ENCODE assay signal across 8 cellular contexts in the genomic region with DNA sequence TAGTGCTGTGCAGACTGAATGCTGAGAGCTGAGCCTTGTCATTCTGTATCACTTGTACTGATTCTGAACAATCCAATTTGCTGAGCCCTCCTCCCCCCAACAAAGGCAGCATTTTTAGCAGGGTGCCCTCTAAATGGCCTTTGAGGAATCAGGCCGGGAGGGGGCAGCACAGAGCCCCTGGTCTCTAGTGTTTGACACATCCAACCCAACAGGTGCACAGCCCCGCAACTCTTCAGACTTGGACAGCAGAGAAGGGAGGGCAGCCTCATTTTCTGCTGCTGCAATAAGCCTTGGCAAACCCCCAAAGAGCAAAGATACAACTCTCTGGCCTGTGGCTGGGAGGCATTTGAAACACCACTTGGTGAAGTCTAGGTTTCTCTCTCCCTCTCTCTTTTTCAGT. TPM values are rescaled to one million over a fixed set of nuclear protein-coding genes. Genes with fewer than 3 reads are reported as not detected.
DNase-seq lines count a peak whose midpoint lies in the region; ATAC-seq and TF ChIP-seq lines count a peak whose summit lies in the region.

No MANE protein-coding gene starts in this region.

- CTCF ChIA-PET in Calu3 (lab: Charles Lee), result interaction anchor here (0.6 kb wide), 2 partner anchors 41 to 46 kb away, joined by 4 to 6 read pairs; no protein-coding TSS in a partner anchor

- ATAC-seq in GM21526 (IDR thresholded peaks at IDR 0.05; ENCODE audit: low FRiP score, unreplicated experiment) (peak; percentile 90), gastroesophageal sphincter (no peak)

- H3K9me3 ChIP-seq in right atrium auricular region, result no peaks in the 10 kb centered on the region
- no peaks in the 10 kb centered on the region for H3K9me3 ChIP-seq in gastroesophageal sphincter

- H3K36me3 ChIP-seq in right atrium auricular region (no peaks in the 10 kb centered on the region), gastroesophageal sphincter (no peaks in the 10 kb centered on the region)

- no peaks in the 10 kb centered on the region for H3K36me3 Mint-ChIP-seq in Calu3 (ENCODE audit: insufficient read depth, unreplicated experiment)
- H3K36me3 Mint-ChIP-seq in activated T-helper 1 cell treated with anti-CD3 and anti-CD28 coated beads, Interleukin-12 subunit alpha, Interleukin-12 subunit beta, Interleukin-2, Interleukin-4 antibody, amounts not matched to agents 30 ng/mL and 10 ng/mL and 1 ng/mL, durations not matched to agents 14 hours and 24 hours and 36 hours (ENCODE audit: low read depth), result no peaks in the 10 kb centered on the region

- WGBS in gastroesophageal sphincter (ENCODE audit: low coverage in 1 of 2), 2 donors, result no CpG with 5 or more reads among the region's 2 CpGs

- H3K27me3 Mint-ChIP-seq in Calu3 (ENCODE audit: unreplicated experiment), result peaks cover 44% of the 10 kb centered on the region
- H3K27me3 Mint-ChIP-seq in activated T-helper 1 cell treated with anti-CD3 and anti-CD28 coated beads, Interleukin-12 subunit alpha, Interleukin-12 subunit beta, Interleukin-2, Interleukin-4 antibody, amounts not matched to agents 30 ng/mL and 10 ng/mL and 1 ng/mL, durations not matched to agents 14 hours and 24 hours and 36 hours (ENCODE audit: insufficient read depth), result peaks cover 3% of the 10 kb centered on the region

- intact Hi-C loops in Calu3 (cut with micrococcal nuclease; ENCODE audit: unreplicated experiment), result no loop called here
- intact Hi-C loops in activated T-helper 1 cell treated with anti-CD3 and anti-CD28 coated beads, Interleukin-12 subunit alpha, Interleukin-12 subunit beta, Interleukin-2, Interleukin-4 antibody, amounts not matched to agents 30 ng/mL and 10 ng/mL and 1 ng/mL, durations not matched to agents 14 hours and 24 hours and 36 hours (cut with micrococcal nuclease), result loop anchor here (1.0 kb wide), 1 partner anchor 110 kb away; no protein-coding TSS in a partner anchor

- TF ChIP-seq POLR2A in gastroesophageal sphincter (IDR thresholded peaks at IDR 0.05), result no peak

- H3K4me1 ChIP-seq in right atrium auricular region (peaks cover 0 to 7% of the 10 kb centered on the region in 2 donors), gastroesophageal sphincter (no peaks in the 10 kb centered on the region)

- H3K4me3 Mint-ChIP-seq in Calu3 (ENCODE audit: low read depth, unreplicated experiment), result no peak overlapping the region
- no peak overlapping the region for H3K4me3 Mint-ChIP-seq in activated T-helper 1 cell treated with anti-CD3 and anti-CD28 coated beads, Interleukin-12 subunit alpha, Interleukin-12 subunit beta, Interleukin-2, Interleukin-4 antibody, amounts not matched to agents 30 ng/mL and 10 ng/mL and 1 ng/mL, durations not matched to agents 14 hours and 24 hours and 36 hours

- H3K9me3 Mint-ChIP-seq in Calu3 (ENCODE audit: low read depth, unreplicated experiment), result no peaks in the 10 kb centered on the region
- H3K9me3 Mint-ChIP-seq in activated T-helper 1 cell treated with anti-CD3 and anti-CD28 coated beads, Interleukin-12 subunit alpha, Interleukin-12 subunit beta, Interleukin-2, Interleukin-4 antibody, amounts not matched to agents 30 ng/mL and 10 ng/mL and 1 ng/mL, durations not matched to agents 14 hours and 24 hours and 36 hours, result no peaks in the 10 kb centered on the region

- H3K4me1 Mint-ChIP-seq in Calu3 (ENCODE audit: low read depth, unreplicated experiment), result no peaks in the 10 kb centered on the region
- no peaks in the 10 kb centered on the region for H3K4me1 Mint-ChIP-seq in activated T-helper 1 cell treated with anti-CD3 and anti-CD28 coated beads, Interleukin-12 subunit alpha, Interleukin-12 subunit beta, Interleukin-2, Interleukin-4 antibody, amounts not matched to agents 30 ng/mL and 10 ng/mL and 1 ng/mL, durations not matched to agents 14 hours and 24 hours and 36 hours (ENCODE audit: low read depth)

- TF ChIP-seq EP300 in gastroesophageal sphincter (IDR thresholded peaks at IDR 0.05), result no peak

- no peak overlapping the region for H3K4me3 ChIP-seq in right atrium auricular region
- no peak overlapping the region for H3K4me3 ChIP-seq in gastroesophageal sphincter

- peak; percentile 63 for DNase-seq in Calu3
- DNase-seq in NCI-H748 treated with DMSO at 0.1 percent for 48 hours (lab: John Stamatoyannopoulos, UW), result peak; percentile 2
- peak; percentile 14 for DNase-seq in activated T-helper 1 cell treated with anti-CD3 and anti-CD28 coated beads, Interleukin-12 subunit alpha, Interleukin-12 subunit beta, Interleukin-2, Interleukin-4 antibody, amounts not matched to agents 30 ng/mL and 10 ng/mL and 1 ng/mL, durations not matched to agents 14 hours and 24 hours and 36 hours (ENCODE audit: low spot score)
- DNase-seq in right atrium auricular region (ENCODE audit: low spot score), result no peak
- peak; percentile 63 for DNase-seq in stimulated activated CD4-positive, alpha-beta T cell treated with anti-CD3 and anti-CD28 coated beads, Interleukin-15, amount 100 ng/mL, for 24 hours
- DNase-seq in RKO (ENCODE audit: low spot score), result no peak

- H3K27ac ChIP-seq in right atrium auricular region (peak overlapping the region in 1 of 2 donors; percentile 61), gastroesophageal sphincter (no peak overlapping the region)

- no TSS peak for BruUV-seq in Calu3 (replicated peaks; lab: Mats Ljungman, UMichigan)

- peak; percentile 22 for TF ChIP-seq CTCF in Calu3 (IDR thresholded peaks at IDR 0.05; ENCODE audit: unreplicated experiment)
- TF ChIP-seq CTCF in right atrium auricular region (IDR thresholded peaks at IDR 0.05), result peak; percentile 19 to 52
- peak in 1 of 4 experiments; percentile 38 for TF ChIP-seq CTCF in gastroesophageal sphincter (IDR thresholded peaks at IDR 0.05)

- H3K27ac Mint-ChIP-seq in Calu3 (ENCODE audit: unreplicated experiment), result no peak overlapping the region
- no peak overlapping the region for H3K27ac Mint-ChIP-seq in activated T-helper 1 cell treated with anti-CD3 and anti-CD28 coated beads, Interleukin-12 subunit alpha, Interleukin-12 subunit beta, Interleukin-2, Interleukin-4 antibody, amounts not matched to agents 30 ng/mL and 10 ng/mL and 1 ng/mL, durations not matched to agents 14 hours and 24 hours and 36 hours

- no peaks in the 10 kb centered on the region for H3K27me3 ChIP-seq in right atrium auricular region
- H3K27me3 ChIP-seq in gastroesophageal sphincter, result no peaks in the 10 kb centered on the region

RNA-seq across cellular contexts. Expression of a gene that starts 3.4 kb away (rescaled TPM):
- total RNA-seq in Calu3 (2022), result not detected in 2 replicates
- total RNA-seq in activated T-helper 1 cell treated with anti-CD3 and anti-CD28 coated beads, Interleukin-12 subunit alpha, Interleukin-12 subunit beta, Interleukin-2, Interleukin-4 antibody, amounts not matched to agents 30 ng/mL and 10 ng/mL and 1 ng/mL, durations not matched to agents 14 hours and 24 hours and 36 hours, result not detected in 2 replicates
- total RNA-seq in right atrium auricular region, result 1 to 10 TPM in 1 of 2 donors, under 1 TPM in 1; 0.90 to 1.4 TPM
- not detected for total RNA-seq in gastroesophageal sphincter

RNA-seq across cellular contexts. Expression of a gene that starts 54.1 kb away (rescaled TPM):
- not detected in 2 replicates for total RNA-seq in Calu3 (2022)
- not detected in 2 replicates for total RNA-seq in activated T-helper 1 cell treated with anti-CD3 and anti-CD28 coated beads, Interleukin-12 subunit alpha, Interleukin-12 subunit beta, Interleukin-2, Interleukin-4 antibody, amounts not matched to agents 30 ng/mL and 10 ng/mL and 1 ng/mL, durations not matched to agents 14 hours and 24 hours and 36 hours
- total RNA-seq in right atrium auricular region, result under 1 TPM; 0.70 to 0.79 TPM
- total RNA-seq in gastroesophageal sphincter, result 1 to 10 TPM in 3 of 4 donors, under 1 TPM in 1; 0.16 to 8.9 (median 4.1) TPM

Comparison
In these comparisons a context has a peak if more than half of its experiments do, and no peak if none do; other contexts are left out.
1. DNase-seq: peak in Calu3 (single experiment), NCI-H748 treated with DMSO at 0.1 percent for 48 hours (single experiment), activated T-helper 1 cell treated with anti-CD3 and anti-CD28 coated beads, Interleukin-12 subunit alpha, Interleukin-12 subunit beta, Interleukin-2, Interleukin-4 antibody, amounts not matched to agents 30 ng/mL and 10 ng/mL and 1 ng/mL, durations not matched to agents 14 hours and 24 hours and 36 hours (single experiment) and stimulated activated CD4-positive, alpha-beta T cell treated with anti-CD3 and anti-CD28 coated beads, Interleukin-15, amount 100 ng/mL, for 24 hours (single experiment); none in right atrium auricular region (single experiment) and RKO (single experiment).